13 cellular contexts compared by ENCODE assay signal in the genomic region with DNA sequence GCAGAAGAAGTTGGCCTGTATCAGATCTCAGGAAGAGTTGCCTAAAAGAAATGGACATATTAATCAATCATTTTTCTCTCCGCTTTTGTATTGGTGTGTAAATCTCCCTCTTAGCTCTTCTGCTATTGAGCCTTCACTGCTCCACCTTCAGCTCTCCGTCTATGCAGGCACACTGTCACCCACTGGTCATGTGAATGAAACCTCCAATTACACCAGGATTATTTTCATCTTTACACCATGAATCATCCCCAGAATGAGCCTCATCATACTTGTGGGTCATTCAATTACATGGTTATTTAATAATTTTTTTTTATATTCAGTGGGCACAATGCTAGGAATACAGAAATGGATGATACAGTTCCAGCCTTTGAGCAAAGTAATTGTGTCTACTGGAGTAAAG.
DNase-seq lines count a peak whose midpoint lies in the region; ATAC-seq and TF ChIP-seq lines count a peak whose summit lies in the region.
"Had no signal": no experiment of that assay in that cellular context is flagged by ENCODE, and none has a peak within 500 bp of the region (broad histone marks: within the 10 kb centered on the region; RNA-seq: fewer than 3 reads in every experiment).

No MANE protein-coding gene starts in this region.

- no peak for TF ChIP-seq CTCF in MCF 10A (IDR thresholded peaks at IDR 0.05; ENCODE audit: unreplicated experiment)
- TF ChIP-seq CTCF in breast epithelium (IDR thresholded peaks at IDR 0.05): no peak
- TF ChIP-seq CTCF in fibroblast of lung (conservative IDR thresholded peaks at IDR 0.05 in 1 of 2, IDR thresholded peaks at IDR 0.05 in 1 of 2; ENCODE audit: low read depth in 1 of 2, low read length in 2 of 2): peak in 1 of 2 donors; percentile 17

- ATAC-seq in GM21529 (IDR thresholded peaks at IDR 0.05; ENCODE audit: unreplicated experiment): no peak

- H3K4me1 ChIP-seq in breast epithelium: no peaks in the 10 kb centered on the region
- peaks cover 8% of the 10 kb centered on the region for H3K4me1 ChIP-seq in fibroblast of lung (ENCODE audit: control insufficient read depth, extremely low read depth, insufficient read depth, low read length)
- H3K4me1 ChIP-seq: uterus had no signal

- H3K9me3 Mint-ChIP-seq in MCF 10A (ENCODE audit: unreplicated experiment): no peaks in the 10 kb centered on the region
- H3K9me3 Mint-ChIP-seq: activated T-helper 1 cell treated with anti-CD3 and anti-CD28 coated beads, Interleukin-12 subunit alpha, Interleukin-12 subunit beta, Interleukin-2, Interleukin-4 antibody, amounts not matched to agents 30 ng/mL and 10 ng/mL and 1 ng/mL, durations not matched to agents 14 hours and 24 hours and 36 hours had no signal

- no peaks in the 10 kb centered on the region for H4K20me1 ChIP-seq in fibroblast of lung (ENCODE audit: control insufficient read depth, extremely low read depth, insufficient read depth, low read length)

- intact Hi-C loops in MCF 10A (cut with micrococcal nuclease) (no loop called here), breast epithelium (cut with DNase I; ENCODE audit: low total_unique reads) (no loop called here)

- H3K79me2 ChIP-seq in fibroblast of lung (ENCODE audit: control insufficient read depth, insufficient read depth, low read length): no peaks in the 10 kb centered on the region

- H3K9me3 ChIP-seq in breast epithelium (no peaks in the 10 kb centered on the region), fibroblast of lung (ENCODE audit: control insufficient read depth, insufficient read depth, low read depth, low read length) (no peaks in the 10 kb centered on the region)
- H3K9me3 ChIP-seq: uterus had no signal

- CTCF ChIA-PET in MCF 10A (lab: Yijun Ruan, JAX): interaction anchor here (0.6 to 1.2 kb wide), 3 partner anchors 40 to 130 kb away, joined by 3 read pairs; no protein-coding TSS in a partner anchor

- TF ChIP-seq POLR2A in breast epithelium (IDR thresholded peaks at IDR 0.05): no peak

- peak overlapping the region; percentile 15 for H3K4me2 ChIP-seq in fibroblast of lung (ENCODE audit: extremely low read depth, insufficient read depth, low read length)
- H3K4me2 ChIP-seq: BLaER1 treated with 17β-estradiol and CSF1 and Interleukin-3, amounts not matched to agents 10 nM and 100 nM had no signal

- in situ Hi-C loops in SK-MEL-5 (cut with HindIII; ENCODE audit: low pct_unique_long_range_greater_than_20kb, low sequenced_read_pairs): no loop called here

- peaks cover 58% of the 10 kb centered on the region for H3K36me3 Mint-ChIP-seq in MCF 10A (ENCODE audit: insufficient read depth, unreplicated experiment)

- H3K4me3 Mint-ChIP-seq in MCF 10A (ENCODE audit: unreplicated experiment): no peak overlapping the region
- H3K4me3 Mint-ChIP-seq: activated T-helper 1 cell treated with anti-CD3 and anti-CD28 coated beads, Interleukin-12 subunit alpha, Interleukin-12 subunit beta, Interleukin-2, Interleukin-4 antibody, amounts not matched to agents 30 ng/mL and 10 ng/mL and 1 ng/mL, durations not matched to agents 14 hours and 24 hours and 36 hours had no signal

- H3K27ac Mint-ChIP-seq in MCF 10A (ENCODE audit: low read depth, unreplicated experiment): peak overlapping the region; percentile 27
- H3K27ac Mint-ChIP-seq: activated T-helper 1 cell treated with anti-CD3 and anti-CD28 coated beads, Interleukin-12 subunit alpha, Interleukin-12 subunit beta, Interleukin-2, Interleukin-4 antibody, amounts not matched to agents 30 ng/mL and 10 ng/mL and 1 ng/mL, durations not matched to agents 14 hours and 24 hours and 36 hours had no signal

- H3K27ac ChIP-seq in breast epithelium (no peak overlapping the region), fibroblast of lung (ENCODE audit: insufficient read depth, low read length) (peak overlapping the region; percentile 54)
- H3K27ac ChIP-seq: BLaER1 treated with 17β-estradiol and CSF1 and Interleukin-3, amounts not matched to agents 10 nM and 100 nM; uterus had no signal

- no peak overlapping the region for H2AFZ ChIP-seq in fibroblast of lung (ENCODE audit: low read length)

- no peak overlapping the region for H3K9ac ChIP-seq in fibroblast of lung (ENCODE audit: insufficient read depth, low read length)
- H3K9ac ChIP-seq: BLaER1 treated with 17β-estradiol and CSF1 and Interleukin-3, amounts not matched to agents 10 nM and 100 nM had no signal

- H3K36me3 ChIP-seq in breast epithelium: no peaks in the 10 kb centered on the region
- H3K36me3 ChIP-seq in fibroblast of lung (ENCODE audit: control insufficient read depth, insufficient read depth, low read length): no peaks in the 10 kb centered on the region
- H3K36me3 ChIP-seq: uterus had no signal

- H3K4me3 ChIP-seq in breast epithelium: no peak overlapping the region
- no peak overlapping the region for H3K4me3 ChIP-seq in fibroblast of lung (replicated peaks in 1 of 4; ENCODE audit: control extremely low read depth in 1 of 4, insufficient read depth in 1 of 4, low read depth in 3 of 4, low read length in 4 of 4)
- H3K4me3 ChIP-seq: BLaER1 treated with 17β-estradiol and CSF1 and Interleukin-3, amounts not matched to agents 10 nM and 100 nM; uterus had no signal

- no peaks in the 10 kb centered on the region for H3K27me3 Mint-ChIP-seq in MCF 10A (ENCODE audit: insufficient read depth, unreplicated experiment)

- DNase-seq in MCF 10A (ENCODE audit: unreplicated experiment) (peak; percentile 49), breast epithelium (ENCODE audit: low spot score in 2 of 2) (no peak), SK-MEL-5 (ENCODE audit: low read depth, low spot score) (peak; percentile 86), fibroblast of lung (ENCODE audit: low read depth in 2 of 2) (peak; percentile 76 to 89), superior temporal gyrus (ENCODE audit: extremely low spot score) (peak; percentile 55), DMS 273 (lab: John Stamatoyannopoulos, UW; ENCODE audit: unreplicated experiment) (no peak), NCI-H524 treated with DMSO at 0.1 percent for 48 hours (lab: John Stamatoyannopoulos, UW) (no peak)
- DNase-seq: islet precursor cell, posterior cingulate gyrus, uterus had no signal

- no peaks in the 10 kb centered on the region for H3K27me3 ChIP-seq in breast epithelium
- no peaks in the 10 kb centered on the region for H3K27me3 ChIP-seq in fibroblast of lung (ENCODE audit: control insufficient read depth, insufficient read depth, low read length)
- H3K27me3 ChIP-seq: BLaER1 treated with 17β-estradiol and CSF1 and Interleukin-3, amounts not matched to agents 10 nM and 100 nM; uterus had no signal

- POLR2A ChIA-PET in MCF 10A (lab: Yijun Ruan, JAX): interaction anchor here (0.6 kb wide), 1 partner anchor 260 kb away, joined by 4 read pairs; no protein-coding TSS in a partner anchor

- BruUV-seq in MCF 10A (replicated peaks; lab: Mats Ljungman, UMichigan): no TSS peak

- H3K4me1 Mint-ChIP-seq in MCF 10A (ENCODE audit: insufficient read depth, unreplicated experiment): peaks cover 23% of the 10 kb centered on the region

Comparison
In these comparisons a context has a peak if more than half of its experiments do, and no peak if none do; other contexts are left out.
1. DNase-seq: peak in MCF 10A (single experiment), SK-MEL-5 (single experiment), fibroblast of lung (2 of 2) and superior temporal gyrus (single experiment); none in breast epithelium (0 of 2), DMS 273 (single experiment) and NCI-H524 treated with DMSO at 0.1 percent for 48 hours (single experiment).